In the genomic region with DNA sequence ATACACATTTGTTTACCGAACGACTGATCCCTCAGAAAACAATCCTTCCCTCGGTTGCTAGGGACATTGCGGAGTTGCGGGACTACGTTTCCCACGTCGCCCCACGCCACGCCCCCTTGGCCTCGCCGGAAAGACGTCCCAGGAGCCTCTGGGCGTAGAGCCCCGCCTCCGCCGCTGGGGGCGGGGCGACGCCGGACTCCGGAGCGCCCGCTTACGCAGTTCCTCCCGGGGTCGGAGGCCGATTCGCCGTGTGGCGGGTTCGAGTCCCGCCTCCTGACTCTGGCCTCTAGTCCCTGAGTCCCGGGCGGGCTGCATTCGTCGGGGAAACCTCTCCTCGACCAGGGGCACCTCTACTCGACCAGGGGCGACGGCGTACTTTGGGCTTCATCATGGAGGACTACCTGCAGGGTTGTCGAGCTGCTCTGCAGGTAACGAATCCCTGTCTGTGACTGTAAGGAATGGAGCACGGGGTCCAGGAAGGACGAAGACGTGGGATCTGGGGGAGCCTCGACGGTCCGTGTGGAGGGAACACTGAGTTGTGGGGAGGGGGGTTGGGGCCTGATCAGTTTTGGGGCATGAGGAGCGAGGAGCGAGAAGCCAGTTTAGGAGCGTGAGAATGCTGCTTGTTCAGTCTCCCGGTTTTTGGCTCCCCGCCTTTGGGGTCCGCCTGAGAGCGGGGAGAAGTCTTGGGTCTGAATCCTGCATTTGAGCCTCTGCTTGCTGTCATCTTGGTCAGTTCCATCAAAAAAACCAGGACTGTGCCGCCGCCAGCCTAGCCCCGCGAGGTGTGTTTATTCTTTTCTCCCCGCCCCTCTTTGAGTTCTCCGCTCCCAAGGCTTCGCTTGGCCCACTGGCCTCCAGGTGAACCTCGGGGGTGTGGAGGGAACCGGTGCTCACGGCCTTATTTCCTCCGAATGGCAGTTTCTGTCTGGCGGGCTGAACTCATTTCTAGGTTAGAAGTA, we compare ENCODE assay signal across 8 cellular contexts. TPM values are rescaled to one million over a fixed set of nuclear protein-coding genes. Genes with fewer than 3 reads are reported as not detected.
DNase-seq lines count a peak whose midpoint lies in the region; ATAC-seq, FAIRE-seq and TF ChIP-seq lines count a peak whose summit lies in the region.

PRUNE1 (plus strand) TSS at position 206 of the 962 bp plus-strand sequence; CDS start at position 390, 184 bp downstream.

- H3K79me2 ChIP-seq in keratinocyte (ENCODE audit: control insufficient read depth, insufficient read depth, low read length): no peaks in the 10 kb centered on the region

- peaks cover 2% of the 10 kb centered on the region for H3K9me1 ChIP-seq in keratinocyte (ENCODE audit: control insufficient read depth, extremely low read depth, insufficient read depth, low read length)

- no peak for TF ChIP-seq CTCF in keratinocyte (optimal IDR thresholded peaks at IDR 0.05 in 1 of 3, IDR thresholded peaks at IDR 0.05 in 1 of 3, conservative IDR thresholded peaks at IDR 0.05 in 1 of 3; ENCODE audit: extremely low read depth in 1 of 3, insufficient read depth in 2 of 3, low read length in 3 of 3)

- dilution Hi-C loops in keratinocyte (cut with MboI; ENCODE audit: extremely low pct_ligation_motif_present, low sequenced_read_pairs): no loop called here

- peak within 1 kb of the TSS; percentile 65 for H3K27ac ChIP-seq in keratinocyte (ENCODE audit: control insufficient read depth, insufficient read depth, low read length)

- FAIRE-seq in keratinocyte (lab: Jason Lieb, UNC): peak; percentile 29

- in situ Hi-C loops in ACHN (cut with HindIII; ENCODE audit: low pct_ligation_motif_present, low pct_unique_long_range_greater_than_20kb, low sequenced_read_pairs): no loop called here

- H3K36me3 ChIP-seq in keratinocyte (ENCODE audit: control insufficient read depth in 2 of 2, extremely low read depth in 1 of 2, insufficient read depth in 2 of 2, low read length in 2 of 2): peaks cover 0 to 4% of the 10 kb centered on the region in 2 experiments

- H3K4me3 ChIP-seq in keratinocyte (ENCODE audit: control insufficient read depth in 2 of 3, extremely low read depth in 1 of 3, insufficient read depth in 2 of 3, low read depth in 1 of 3, low read length in 3 of 3): peak within 1 kb of the TSS; percentile 76 to 87 (median 83)

- peak within 1 kb of the TSS; percentile 91 for H3K4me2 ChIP-seq in keratinocyte (ENCODE audit: control insufficient read depth, extremely low read depth, insufficient read depth, low read depth, low read length)

- H3K27me3 ChIP-seq in keratinocyte (ENCODE audit: control insufficient read depth, extremely low read depth, insufficient read depth, low read length): no peaks in the 10 kb centered on the region

- peaks cover 43% of the 10 kb centered on the region for H3K4me1 ChIP-seq in keratinocyte (ENCODE audit: control insufficient read depth, extremely low read depth, insufficient read depth, low read length)

- no peaks in the 10 kb centered on the region for H3K9me3 ChIP-seq in keratinocyte (ENCODE audit: control insufficient read depth, low read depth, low read length)

- peak within 1 kb of the TSS; percentile 92 for H2AFZ ChIP-seq in keratinocyte (ENCODE audit: control insufficient read depth, low read length)

- peak within 1 kb of the TSS; percentile 84 for H3K9ac ChIP-seq in keratinocyte (ENCODE audit: control insufficient read depth, extremely low read depth, insufficient read depth, low read length)

- ATAC-seq in GM19023 (IDR thresholded peaks at IDR 0.05; ENCODE audit: unreplicated experiment) (peak; percentile 63), HG03432 (IDR thresholded peaks at IDR 0.05; ENCODE audit: unreplicated experiment) (peak; percentile 81)

- H4K20me1 ChIP-seq in keratinocyte (ENCODE audit: control insufficient read depth, extremely low read depth, insufficient read depth, low read length): no peaks in the 10 kb centered on the region

- DNase-seq in ACHN: peak; percentile 98
- DNase-seq in NCI-H510A treated with DMSO at 0.1 percent for 48 hours (lab: John Stamatoyannopoulos, UW): peak; percentile 89
- DNase-seq in activated CD4-positive, alpha-beta T cell treated with anti-CD3 and anti-CD28 coated beads for 1 hour: peak; percentile 90
- DNase-seq in cerebellar nuclear complex (lab: John Stamatoyannopoulos, UW): peak; percentile 64 to 75
- DNase-seq in keratinocyte (ENCODE audit: low read depth, low spot score): peak; percentile 76
- DNase-seq in stimulated activated CD4-positive, alpha-beta T cell treated with anti-CD3 and anti-CD28 coated beads, Interleukin-12 subunit alpha, Interleukin-12 subunit beta, amount 100 ng/mL, for 48 hours (ENCODE audit: low read depth in 2 of 3, low spot score in 1 of 3): peak; percentile 93 to 97 (median 94)

RNA-seq across cellular contexts. Expression of gene PRUNE1, which starts in this region (rescaled TPM):
- polyA plus RNA-seq in keratinocyte: 14.4 to 16.4 TPM (median 15.4 TPM) in 3 replicates
- polyA plus RNA-seq in keratinocyte (2011; ENCODE audit: low read depth): 9.4 TPM
- polyA plus RNA-seq in keratinocyte (2011; cell fraction: cytosol; rRNA removed): 12.1 and 18.5 TPM in 2 replicates
- 19.1 and 19.3 TPM in 2 replicates for polyA plus RNA-seq in keratinocyte (2011; cell fraction: nucleus; rRNA removed)
- polyA plus RNA-seq in keratinocyte (2012; ENCODE audit: low replicate concordance): 8.3 and 11.3 TPM in 2 replicates
- polyA minus RNA-seq in keratinocyte: 7.8 to 23.4 TPM (median 18.4 TPM) in 3 replicates
- polyA minus RNA-seq in keratinocyte (2011; cell fraction: cytosol; rRNA and poly(A)+ RNA removed): 9.2 TPM
- 8.0 and 10.5 TPM in 2 replicates for polyA minus RNA-seq in keratinocyte (2011; cell fraction: nucleus; rRNA and poly(A)+ RNA removed)

Comparison
In these comparisons a context has a peak if more than half of its experiments do, and no peak if none do; other contexts are left out.
1. Peak in every context shown above with its lines: DNase-seq, ATAC-seq, H3K4me3 ChIP-seq and H3K27ac ChIP-seq.